1 cellular context compared by ENCODE assay signal in the genomic region with DNA sequence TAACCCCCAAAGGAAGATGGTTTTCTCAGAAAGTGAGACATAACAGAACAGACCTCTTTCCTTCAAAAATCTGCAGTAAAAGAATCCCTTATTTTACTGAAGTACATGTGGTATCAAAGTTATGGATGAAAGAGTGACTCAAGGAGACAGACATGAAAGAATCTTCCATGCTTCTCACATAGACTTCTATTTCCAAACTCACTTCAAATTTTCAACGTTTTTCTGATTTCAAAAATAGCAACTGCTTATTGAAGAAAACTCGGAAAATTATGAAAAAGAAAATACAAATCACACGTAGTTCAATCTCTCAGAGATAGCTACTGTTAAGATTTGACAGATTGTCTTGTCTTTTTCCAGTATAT.
TF ChIP-seq lines count a peak whose summit lies in the region.

No MANE protein-coding gene starts in this region.

TF ChIP-seq in neural cell, 6 proteins besides CTCF, POLR2A, EP300 and RAD21 (continued from another document):
- TF ChIP-seq, protein P1, sequence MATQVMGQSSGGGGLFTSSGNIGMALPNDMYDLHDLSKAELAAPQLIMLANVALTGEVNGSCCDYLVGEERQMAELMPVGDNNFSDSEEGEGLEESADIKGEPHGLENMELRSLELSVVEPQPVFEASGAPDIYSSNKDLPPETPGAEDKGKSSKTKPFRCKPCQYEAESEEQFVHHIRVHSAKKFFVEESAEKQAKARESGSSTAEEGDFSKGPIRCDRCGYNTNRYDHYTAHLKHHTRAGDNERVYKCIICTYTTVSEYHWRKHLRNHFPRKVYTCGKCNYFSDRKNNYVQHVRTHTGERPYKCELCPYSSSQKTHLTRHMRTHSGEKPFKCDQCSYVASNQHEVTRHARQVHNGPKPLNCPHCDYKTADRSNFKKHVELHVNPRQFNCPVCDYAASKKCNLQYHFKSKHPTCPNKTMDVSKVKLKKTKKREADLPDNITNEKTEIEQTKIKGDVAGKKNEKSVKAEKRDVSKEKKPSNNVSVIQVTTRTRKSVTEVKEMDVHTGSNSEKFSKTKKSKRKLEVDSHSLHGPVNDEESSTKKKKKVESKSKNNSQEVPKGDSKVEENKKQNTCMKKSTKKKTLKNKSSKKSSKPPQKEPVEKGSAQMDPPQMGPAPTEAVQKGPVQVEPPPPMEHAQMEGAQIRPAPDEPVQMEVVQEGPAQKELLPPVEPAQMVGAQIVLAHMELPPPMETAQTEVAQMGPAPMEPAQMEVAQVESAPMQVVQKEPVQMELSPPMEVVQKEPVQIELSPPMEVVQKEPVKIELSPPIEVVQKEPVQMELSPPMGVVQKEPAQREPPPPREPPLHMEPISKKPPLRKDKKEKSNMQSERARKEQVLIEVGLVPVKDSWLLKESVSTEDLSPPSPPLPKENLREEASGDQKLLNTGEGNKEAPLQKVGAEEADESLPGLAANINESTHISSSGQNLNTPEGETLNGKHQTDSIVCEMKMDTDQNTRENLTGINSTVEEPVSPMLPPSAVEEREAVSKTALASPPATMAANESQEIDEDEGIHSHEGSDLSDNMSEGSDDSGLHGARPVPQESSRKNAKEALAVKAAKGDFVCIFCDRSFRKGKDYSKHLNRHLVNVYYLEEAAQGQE (IDR thresholded peaks at IDR 0.05; ENCODE audit: borderline replicate concordance), result no peak
- no peak for TF ChIP-seq TAF1 (IDR thresholded peaks at IDR 0.05; ENCODE audit: low read depth)
